17 cellular contexts compared by ENCODE assay signal in genomic region chr11:134503596-134503995, GRCh38.
"Had no signal": no experiment of that assay in that cellular context is flagged by ENCODE, and none has a peak within 500 bp of the region (broad histone marks: within the 10 kb centered on the region; RNA-seq: fewer than 3 reads in every experiment).

No MANE protein-coding gene starts in this region.

- FAIRE-seq: bronchial epithelial cell, endometrium had no signal

- H3K27me3 ChIP-seq: foreskin keratinocyte, neural progenitor cell, uterus had no signal

- DNase-seq: activated CD4-positive, alpha-beta T cell treated with anti-CD3 and anti-CD28 coated beads, Interleukin-2, amount 10 ng/mL, durations not matched to agents 7 days and 5 days; activated naive CD4-positive, alpha-beta T cell treated with Interleukin-2 at 50 U/mL for 16 hours; activated T-cell treated with anti-CD3 and anti-CD28 coated beads, Interleukin-2, amount 50 U/mL, for 1 hour; amygdala; foreskin keratinocyte; naive thymus-derived CD8-positive, alpha-beta T cell; stimulated activated CD4-positive, alpha-beta T cell treated with anti-CD3 and anti-CD28 coated beads, Interleukin-12 subunit alpha, Interleukin-12 subunit beta, amount 100 ng/mL, for 4 hours; stimulated activated CD4-positive, alpha-beta T cell treated with anti-CD3 and anti-CD28 coated beads, Interleukin-4, amount 100 ng/mL, for 4 hours; stimulated activated naive CD8-positive, alpha-beta T cell treated with anti-CD3 and anti-CD28 coated beads, Interleukin-15, Interleukin-2, amounts not matched to agents 100 U/mL and 50 U/mL, for 24 hours; substantia nigra; uterus had no signal

- H3K9ac ChIP-seq: neural progenitor cell had no signal

- H3K9me3 ChIP-seq: tibial artery, uterus had no signal

- H3K4me3 ChIP-seq: neural progenitor cell, tibial artery, uterus had no signal

- ATAC-seq: activated CD4-positive, CD25-positive, alpha-beta regulatory T cell treated with anti-CD3 and anti-CD28 coated beads, Interleukin-2, amount 50 U/mL, for 24 hours; foreskin keratinocyte; left lobe of liver; naive thymus-derived CD8-positive, alpha-beta T cell; stimulated activated naive CD8-positive, alpha-beta T cell treated with anti-CD3 and anti-CD28 coated beads, Interleukin-15, Interleukin-2, amounts not matched to agents 100 U/mL and 50 U/mL, for 24 hours had no signal

- H3K4me1 ChIP-seq: foreskin keratinocyte, tibial artery, uterus had no signal

- H3K27ac ChIP-seq: foreskin keratinocyte, neural progenitor cell, tibial artery, uterus had no signal

- H3K36me3 ChIP-seq: neural progenitor cell, tibial artery, uterus had no signal
